In the genomic region with DNA sequence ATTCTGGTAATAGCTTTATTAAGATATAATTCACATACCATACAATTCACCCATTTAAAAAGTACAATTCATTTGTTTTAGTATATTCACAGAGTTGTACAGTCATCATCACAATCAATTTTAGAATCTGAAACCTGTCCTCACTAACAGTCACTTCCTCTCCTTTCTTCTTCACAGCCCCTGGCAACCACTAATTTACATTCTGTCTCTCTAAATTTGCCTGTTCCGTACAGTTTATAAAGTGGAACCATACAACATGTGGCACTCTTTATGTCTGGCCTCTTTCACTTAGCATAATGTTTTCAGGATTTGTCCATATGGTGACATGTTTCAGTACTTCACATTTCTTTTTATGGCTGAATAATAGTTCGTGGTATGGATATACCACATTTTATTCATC, we compare ENCODE assay signal across 11 cellular contexts. TPM values are rescaled to one million over a fixed set of nuclear protein-coding genes. Genes with fewer than 3 reads are reported as not detected.
A peak's percentile ranks its signal among the peaks of the same experiment; 100 is the strongest.
DNase-seq lines count a peak whose midpoint lies in the region; ATAC-seq and TF ChIP-seq lines count a peak whose summit lies in the region.
"Had no signal": no experiment of that assay in that cellular context is flagged by ENCODE, and none has a peak within 500 bp of the region (broad histone marks: within the 10 kb centered on the region; RNA-seq: fewer than 3 reads in every experiment).

No MANE protein-coding gene starts in this region.

- in situ Hi-C loops in ACHN (cut with HindIII; ENCODE audit: low pct_ligation_motif_present, low pct_unique_long_range_greater_than_20kb, low sequenced_read_pairs) = no loop called here

- peak overlapping the region; percentile 43 for H3K4me2 ChIP-seq in BLaER1

- TF ChIP-seq CTCF in glutamatergic neuron (IDR thresholded peaks at IDR 0.05; ENCODE audit: partially characterized antibody, unreplicated experiment) = no peak

- H3K9me3 ChIP-seq in BLaER1 = peaks cover 34% of the 10 kb centered on the region

- no peaks in the 10 kb centered on the region for H3K27me3 ChIP-seq in BLaER1

- H3K9me3 Mint-ChIP-seq in glutamatergic neuron (ENCODE audit: unreplicated experiment) = no peaks in the 10 kb centered on the region

- H3K27ac ChIP-seq in BLaER1 = peak overlapping the region; percentile 56

- H3K4me3 ChIP-seq in BLaER1 = peak overlapping the region; percentile 1; the same call in 1 of the 2 replicates

- H3K4me1 ChIP-seq in BLaER1 = peaks cover 29% of the 10 kb centered on the region

- no peaks in the 10 kb centered on the region for H4K20me1 ChIP-seq in BLaER1

- no peak overlapping the region for H3K4me3 Mint-ChIP-seq in glutamatergic neuron (ENCODE audit: unreplicated experiment)
- H3K4me3 Mint-ChIP-seq: CD14-positive monocyte, neural crest cell had no signal

- ATAC-seq in GM18870 (IDR thresholded peaks at IDR 0.05; ENCODE audit: unreplicated experiment) (peak; percentile 98), HG02852 (IDR thresholded peaks at IDR 0.05; ENCODE audit: unreplicated experiment) (peak; percentile 98)

- H3K27ac Mint-ChIP-seq in glutamatergic neuron (ENCODE audit: unreplicated experiment) = no peak overlapping the region
- H3K27ac Mint-ChIP-seq: CD14-positive monocyte had no signal

- H3K9ac ChIP-seq in BLaER1 = no peak overlapping the region

- H3K4me1 Mint-ChIP-seq in glutamatergic neuron (ENCODE audit: low read depth, unreplicated experiment) = no peaks in the 10 kb centered on the region
- H3K4me1 Mint-ChIP-seq: neural crest cell had no signal

- no peaks in the 10 kb centered on the region for H3K27me3 Mint-ChIP-seq in glutamatergic neuron (ENCODE audit: unreplicated experiment)

- H3K36me3 ChIP-seq in BLaER1 = no peaks in the 10 kb centered on the region

- peak; percentile 58 for DNase-seq in NCI-H526 treated with DMSO at 0.1 percent for 48 hours (lab: John Stamatoyannopoulos, UW)
- no peak for DNase-seq in glutamatergic neuron
- DNase-seq in anterior cingulate cortex (lab: John Stamatoyannopoulos, UW) = no peak
- no peak for DNase-seq in ACHN
- DNase-seq in NCI-H2196 treated with DMSO at 0.1 percent for 48 hours (lab: John Stamatoyannopoulos, UW; ENCODE audit: unreplicated experiment) = no peak

- peaks cover 12% of the 10 kb centered on the region for H3K36me3 Mint-ChIP-seq in glutamatergic neuron (ENCODE audit: unreplicated experiment)
- H3K36me3 Mint-ChIP-seq: CD14-positive monocyte had no signal

RNA-seq across cellular contexts. Expression of gene ERICH6, which starts 22.7 kb away (rescaled TPM):
- 0.69 TPM for total RNA-seq in glutamatergic neuron (ENCODE audit: unreplicated experiment)
- total RNA-seq: HT1080 had no signal
